In genomic region chr5:171668097-171668412, GRCh38 we compare ENCODE assay signal across 19 cellular contexts.
DNase-seq lines count a peak whose midpoint lies in the region; ATAC-seq and TF ChIP-seq lines count a peak whose summit lies in the region.
"Had no signal": no experiment of that assay in that cellular context is flagged by ENCODE, and none has a peak within 500 bp of the region (broad histone marks: within the 10 kb centered on the region; RNA-seq: fewer than 3 reads in every experiment).

No MANE protein-coding gene starts in this region.

- H3K9me3 ChIP-seq in AG04450 (ENCODE audit: control insufficient read depth, insufficient read depth, low read length): peaks cover 4% of the 10 kb centered on the region; the same call in 1 of the 2 replicates
- H3K9me3 ChIP-seq in Karpas-422 (ENCODE audit: low read length): no peaks in the 10 kb centered on the region
- H3K9me3 ChIP-seq: MG63, spleen had no signal

- H3K36me3 ChIP-seq in Karpas-422 (ENCODE audit: insufficient read depth, low read length): no peaks in the 10 kb centered on the region
- H3K36me3 ChIP-seq: MG63, spleen had no signal

- no peaks in the 10 kb centered on the region for H3K36me3 Mint-ChIP-seq in progenitor cell of endocrine pancreas (ENCODE audit: insufficient read depth)
- H3K36me3 Mint-ChIP-seq: activated naive CD8-positive, alpha-beta T cell; CD8-positive, alpha-beta T cell had no signal

- no peaks in the 10 kb centered on the region for H3K79me2 ChIP-seq in Karpas-422 (ENCODE audit: low read length)

- H3K4me1 Mint-ChIP-seq in progenitor cell of endocrine pancreas (ENCODE audit: low read depth): no peaks in the 10 kb centered on the region

- H3K4me3 Mint-ChIP-seq in progenitor cell of endocrine pancreas (ENCODE audit: low read depth): no peak overlapping the region
- H3K4me3 Mint-ChIP-seq: activated naive CD8-positive, alpha-beta T cell; activated T-cell treated with anti-CD3 and anti-CD28 coated beads, Interleukin-2, amount 50 U/mL, for 24 hours; CD8-positive, alpha-beta T cell had no signal

- no peak for ATAC-seq in GM21423 (IDR thresholded peaks at IDR 0.05; ENCODE audit: unreplicated experiment)
- ATAC-seq: CD8-positive, alpha-beta T cell; left lobe of liver had no signal

- H3K9ac ChIP-seq in Karpas-422 (ENCODE audit: low read length): no peak overlapping the region

- peaks cover 12% of the 10 kb centered on the region for H3K27me3 Mint-ChIP-seq in progenitor cell of endocrine pancreas
- H3K27me3 Mint-ChIP-seq: activated naive CD8-positive, alpha-beta T cell had no signal

- TF ChIP-seq CTCF in AG04450 (IDR thresholded peaks at IDR 0.05; ENCODE audit: low read depth, low read length) (no peak), RWPE1 (conservative IDR thresholded peaks at IDR 0.05; ENCODE audit: low read depth) (no peak), fibroblast of the aortic adventitia (IDR thresholded peaks at IDR 0.05; ENCODE audit: insufficient read depth, low read length) (no peak), progenitor cell of endocrine pancreas (IDR thresholded peaks at IDR 0.05; ENCODE audit: unreplicated experiment) (no peak)

- H3K27me3 ChIP-seq in AG04450 (ENCODE audit: control insufficient read depth, insufficient read depth, low read length) (no peaks in the 10 kb centered on the region), Karpas-422 (ENCODE audit: low read length) (no peaks in the 10 kb centered on the region)
- H3K27me3 ChIP-seq: MG63 had no signal

- no peaks in the 10 kb centered on the region for H3K4me1 ChIP-seq in Karpas-422 (ENCODE audit: low read length)
- H3K4me1 ChIP-seq: spleen had no signal

- H3K9me2 ChIP-seq in Karpas-422 (replicated peaks; ENCODE audit: insufficient read depth, low read length): no peaks in the 10 kb centered on the region

- no peak overlapping the region for H2AFZ ChIP-seq in Karpas-422 (ENCODE audit: low read length)

- peak overlapping the region; percentile 65 for H3K27ac Mint-ChIP-seq in progenitor cell of endocrine pancreas
- H3K27ac Mint-ChIP-seq: activated naive CD8-positive, alpha-beta T cell; activated T-cell treated with anti-CD3 and anti-CD28 coated beads, Interleukin-2, amount 50 U/mL, for 24 hours; CD8-positive, alpha-beta T cell had no signal

- CTCF ChIA-PET in AG04450 (lab: Charles Lee) (interaction anchor here (0.8 to 2.1 kb wide), 5 partner anchors 9 to 250 kb away, joined by 3 to 5 read pairs (median 3); no protein-coding TSS in a partner anchor), RWPE1 (lab: Yijun Ruan, JAX) (interaction anchor here (0.7 to 1.4 kb wide), 6 partner anchors 15 to 249 kb away, joined by 3 to 5 read pairs (median 4); no protein-coding TSS in a partner anchor)

- H3K4me3 ChIP-seq in AG04450 (ENCODE audit: low read depth, low read length) (no peak overlapping the region; the same call in 1 of the 2 replicates), fibroblast of the aortic adventitia (ENCODE audit: low read depth, low read length) (peak overlapping the region; percentile 19), Karpas-422 (ENCODE audit: low read length) (no peak overlapping the region)
- H3K4me3 ChIP-seq: MG63, spleen had no signal

- H3K4me2 ChIP-seq in Karpas-422 (ENCODE audit: low read depth, low read length, poor library complexity, severe bottlenecking): no peak overlapping the region

- DNase-seq in AG04450 (ENCODE audit: low read depth, low spot score) (no peak), RWPE1 (ENCODE audit: low spot score) (no peak), fibroblast of the aortic adventitia (ENCODE audit: low read depth) (no peak), progenitor cell of endocrine pancreas (ENCODE audit: low spot score, unreplicated experiment) (no peak), AG08395 (ENCODE audit: low spot score) (no peak), Karpas-422 (no peak)
- no peak for DNase-seq in activated naive CD4-positive, alpha-beta T cell treated with Interleukin-2 at 50 U/mL for 16 hours
- DNase-seq: activated CD4-positive, alpha-beta T cell treated with anti-CD3 and anti-CD28 coated beads, Interleukin-2, amount 50 U/mL, for 4 hours; activated T-cell treated with anti-CD3 and anti-CD28 coated beads, Interleukin-2, amount 50 U/mL, for 24 hours; caudate nucleus; CD8-positive, alpha-beta T cell; DND-41; NCI-H2029; SHP77; spleen had no signal

- POLR2A ChIA-PET in AG04450 (lab: Yijun Ruan, JAX) (interaction anchor here (0.6 to 0.9 kb wide), 2 partner anchors 73 to 771 kb away, joined by 3 to 4 read pairs; no protein-coding TSS in a partner anchor), RWPE1 (lab: Yijun Ruan, JAX; ENCODE audit: low non-redundant PET) (no interaction called here)

- H4K20me1 ChIP-seq in Karpas-422 (ENCODE audit: insufficient read depth, low read depth, low read length): no peaks in the 10 kb centered on the region

- no peaks in the 10 kb centered on the region for H3K9me3 Mint-ChIP-seq in progenitor cell of endocrine pancreas (ENCODE audit: low read depth)
- H3K9me3 Mint-ChIP-seq: activated T-cell treated with anti-CD3 and anti-CD28 coated beads, Interleukin-2, amount 50 U/mL, for 24 hours; CD8-positive, alpha-beta T cell had no signal

- peak overlapping the region; percentile 54 for H3K27ac ChIP-seq in AG04450 (ENCODE audit: low read depth, low read length)
- H3K27ac ChIP-seq in RWPE1: peak overlapping the region; percentile 72
- H3K27ac ChIP-seq in Karpas-422 (ENCODE audit: low read length): no peak overlapping the region
- H3K27ac ChIP-seq: spleen had no signal
